In the genomic region with DNA sequence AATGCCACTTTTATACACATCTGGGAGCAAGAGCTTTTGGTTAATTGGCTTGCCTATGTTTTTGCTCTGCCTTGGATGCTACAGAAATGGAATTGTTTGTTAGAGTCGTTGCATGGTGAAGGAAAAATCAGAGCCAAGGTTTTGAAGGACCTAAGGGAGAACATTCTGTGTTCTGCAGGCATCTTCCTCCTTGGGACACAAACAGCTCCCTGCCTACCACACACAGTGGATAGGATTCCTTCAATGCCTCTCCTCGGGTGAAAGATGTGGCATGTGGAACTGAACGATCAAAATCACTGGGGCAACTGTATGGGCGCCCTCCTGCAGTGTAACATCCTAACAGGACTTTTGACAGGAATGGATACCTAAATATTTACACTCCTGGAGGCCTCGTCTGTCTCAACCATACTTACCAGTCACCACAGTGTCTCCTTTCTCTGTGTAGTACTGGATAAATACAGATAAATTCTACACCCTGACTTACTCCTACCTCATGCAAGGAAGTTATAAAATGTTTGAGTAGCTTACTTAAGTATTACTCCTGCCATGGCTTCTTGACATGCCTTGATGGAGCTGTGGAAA, we compare ENCODE assay signal across 29 cellular contexts.
A peak's percentile ranks its signal among the peaks of the same experiment; 100 is the strongest.
DNase-seq lines count a peak whose midpoint lies in the region; ATAC-seq, FAIRE-seq and TF ChIP-seq lines count a peak whose summit lies in the region.
"Had no signal": no experiment of that assay in that cellular context is flagged by ENCODE, and none has a peak within 500 bp of the region (broad histone marks: within the 10 kb centered on the region; RNA-seq: fewer than 3 reads in every experiment).

No MANE protein-coding gene starts in this region.

- H3K4me1 ChIP-seq in HepG2 (ENCODE audit: insufficient read depth, low read length) (peaks cover 60% of the 10 kb centered on the region), right lobe of liver (peaks cover 0 to 13% (median 2%) of the 10 kb centered on the region in 4 donors), rectal smooth muscle tissue (ENCODE audit: control insufficient read depth, insufficient read depth, low read length) (peaks cover 28% of the 10 kb centered on the region), aorta (ENCODE audit: control insufficient read depth in 1 of 2, insufficient read depth in 2 of 2, low read length in 2 of 2) (peaks cover 6 to 13% of the 10 kb centered on the region in 2 donors)

- ATAC-seq in activated CD4-positive, alpha-beta T cell treated with anti-CD3 and anti-CD28 coated beads for 36 hours = no peak
- ATAC-seq in HepG2 = peak; percentile 89
- no peak for ATAC-seq in right lobe of liver
- ATAC-seq in aorta (ENCODE audit: low FRiP score) = peak; percentile 41
- ATAC-seq in GM18502 (IDR thresholded peaks at IDR 0.05; ENCODE audit: poor library complexity, unreplicated experiment) = no peak
- no peak for ATAC-seq in HG03439 (IDR thresholded peaks at IDR 0.05; ENCODE audit: unreplicated experiment)
- ATAC-seq: pancreas, PC-3 had no signal

- TF ChIP-seq CTCF in HepG2 (CRISPR knock-in tag; IDR thresholded peaks at IDR 0.05) (no peak), right lobe of liver (IDR thresholded peaks at IDR 0.05) (no peak)

- H4K20me1 ChIP-seq in HepG2 (ENCODE audit: insufficient read depth, low read length) = no peaks in the 10 kb centered on the region; the same call in 1 of the 2 replicates

- peaks cover 17% of the 10 kb centered on the region for H3K36me3 Mint-ChIP-seq in activated CD4-positive, alpha-beta T cell treated with anti-CD3 and anti-CD28 coated beads for 36 hours (ENCODE audit: low read depth)

- no TSS peak for BruUV-seq in HepG2 (replicated peaks; lab: Mats Ljungman, UMichigan)

- intact Hi-C loops in activated CD4-positive, alpha-beta T cell treated with anti-CD3 and anti-CD28 coated beads for 36 hours (cut with DNase I, micrococcal nuclease) = loop anchor here (1.0 to 10.0 kb wide), 9 partner anchors 30 to 660 kb away; a partner anchor contains a TSS
- intact Hi-C loops in HepG2 (cut with micrococcal nuclease; ENCODE audit: unreplicated experiment) (no loop called here), right lobe of liver (cut with DNase I) (no loop called here), aorta (cut with DNase I) (no loop called here)

- no peak overlapping the region for H3K4me3 ChIP-seq in HepG2 (replicated peaks in 1 of 3; ENCODE audit: insufficient read depth in 1 of 3, low read depth in 2 of 3, low read length in 3 of 3)
- no peak overlapping the region for H3K4me3 ChIP-seq in right lobe of liver
- no peak overlapping the region for H3K4me3 ChIP-seq in rectal smooth muscle tissue (ENCODE audit: low read length)
- H3K4me3 ChIP-seq in aorta (ENCODE audit: low read length in 2 of 2) = no peak overlapping the region
- H3K4me3 ChIP-seq: BLaER1 treated with 17β-estradiol and CSF1 and Interleukin-3, amounts not matched to agents 10 nM and 100 nM; MG63; pancreas; SK-N-MC; upper lobe of right lung had no signal

- H3K9me3 ChIP-seq in HepG2 (ENCODE audit: low read length) = no peaks in the 10 kb centered on the region
- no peaks in the 10 kb centered on the region for H3K9me3 ChIP-seq in right lobe of liver
- no peaks in the 10 kb centered on the region for H3K9me3 ChIP-seq in aorta (ENCODE audit: control insufficient read depth, low read length)
- H3K9me3 ChIP-seq: pancreas, upper lobe of right lung had no signal

- no peak overlapping the region for H2AFZ ChIP-seq in HepG2 (ENCODE audit: low read length)

- no peaks in the 10 kb centered on the region for H3K27me3 ChIP-seq in HepG2 (ENCODE audit: control insufficient read depth in 1 of 2, insufficient read depth in 2 of 2, low read length in 2 of 2)
- H3K27me3 ChIP-seq in right lobe of liver = no peaks in the 10 kb centered on the region
- H3K27me3 ChIP-seq in rectal smooth muscle tissue (ENCODE audit: control insufficient read depth, insufficient read depth, low read length) = no peaks in the 10 kb centered on the region
- no peaks in the 10 kb centered on the region for H3K27me3 ChIP-seq in aorta (ENCODE audit: control insufficient read depth in 1 of 2, insufficient read depth in 2 of 2, low read length in 1 of 2)
- H3K27me3 ChIP-seq: BLaER1 treated with 17β-estradiol and CSF1 and Interleukin-3, amounts not matched to agents 10 nM and 100 nM; MG63; pancreas; upper lobe of right lung had no signal

- peak overlapping the region; percentile 93 for H3K27ac Mint-ChIP-seq in activated CD4-positive, alpha-beta T cell treated with anti-CD3 and anti-CD28 coated beads for 36 hours
- H3K27ac Mint-ChIP-seq: activated B cell treated with CpG ODN at 0.5 μM for 24 hours, immature natural killer cell had no signal

- TF ChIP-seq POLR2A in HepG2 (IDR thresholded peaks at IDR 0.05; ENCODE audit: insufficient read depth in 1 of 2, low read depth in 2 of 2, low read length in 2 of 2) (no peak), right lobe of liver (IDR thresholded peaks at IDR 0.05) (no peak)

- H3K79me2 ChIP-seq in HepG2 (ENCODE audit: insufficient read depth, low read length) = peaks cover 11% of the 10 kb centered on the region

- 31% methylated on average over 5 of the region's 5 CpGs for WGBS in HepG2 (ENCODE audit: low lambda C conversion rate)
- WGBS in right lobe of liver (ENCODE audit: insufficient coverage, low coverage, low lambda C conversion rate, missing lambda C conversion rate) = 74% methylated on average over 2 of the region's 5 CpGs
- WGBS in aorta, 2 donors = 37 to 43% methylated on average over 5 of the region's 5 CpGs

- no peak overlapping the region for H3K4me2 ChIP-seq in HepG2 (ENCODE audit: low read depth, low read length)
- H3K4me2 ChIP-seq: BLaER1 treated with 17β-estradiol and CSF1 and Interleukin-3, amounts not matched to agents 10 nM and 100 nM had no signal

- peaks cover 50% of the 10 kb centered on the region for H3K4me1 Mint-ChIP-seq in activated CD4-positive, alpha-beta T cell treated with anti-CD3 and anti-CD28 coated beads for 36 hours

- H3K36me3 ChIP-seq in HepG2 (replicated peaks in 1 of 2; ENCODE audit: control insufficient read depth in 1 of 2, insufficient read depth in 2 of 2, low read length in 2 of 2) (no peaks in the 10 kb centered on the region; a peak in 1 of 5 replicates), right lobe of liver (no peaks in the 10 kb centered on the region), rectal smooth muscle tissue (ENCODE audit: control insufficient read depth, insufficient read depth, low read length) (no peaks in the 10 kb centered on the region), aorta (ENCODE audit: control insufficient read depth in 1 of 2, insufficient read depth in 2 of 2, low read length in 1 of 2) (peaks cover 0 to 5% of the 10 kb centered on the region in 2 donors)
- H3K36me3 ChIP-seq: pancreas, upper lobe of right lung had no signal

- no peak for DNase-seq in activated CD4-positive, alpha-beta T cell treated with anti-CD3 and anti-CD28 coated beads for 36 hours
- no peak for DNase-seq in activated CD4-positive, alpha-beta T cell treated with anti-CD3 and anti-CD28 coated beads, Interleukin-2, amount 50 U/mL, for 1 hour
- DNase-seq in HepG2 (ENCODE audit: low spot score) (peak; percentile 37), right lobe of liver (no peak), aorta (no peak)
- DNase-seq: activated B cell treated with CpG ODN at 0.5 μM for 24 hours; activated gamma-delta T cell treated with Interleukin-2 at 50 U/mL for 16 hours; DMS153; effector CD4-positive, alpha-beta T cell; H7; immature natural killer cell; KG1; left colon; MG63; NCI-H1105; NCI-H1930; pancreas; PC-3; T-helper 1 cell; upper lobe of right lung had no signal

- CTCF ChIA-PET in activated CD4-positive, alpha-beta T cell treated with anti-CD3 and anti-CD28 coated beads for 36 hours (lab: Charles Lee) = interaction anchor here (0.7 to 3.1 kb wide), 10 partner anchors 9 to 660 kb away, joined by 3 to 21 read pairs (median 4); a partner anchor contains a TSS
- CTCF ChIA-PET in HepG2 (lab: Yijun Ruan, JAX; ENCODE audit: low intra/inter-chr PET ratio, low total read pairs) = no interaction called here

- POLR2A ChIA-PET in activated CD4-positive, alpha-beta T cell treated with anti-CD3 and anti-CD28 coated beads for 36 hours (lab: Charles Lee) = interaction anchor here (0.7 to 2.1 kb wide), 9 partner anchors 30 to 517 kb away, joined by 3 to 9 read pairs (median 5); a partner anchor contains a TSS
- POLR2A ChIA-PET in HepG2 (lab: Yijun Ruan, JAX) = interaction anchor here (1.3 kb wide), 1 partner anchor 40 kb away, joined by 3 read pairs; no protein-coding TSS in a partner anchor

- no peak for TF ChIP-seq RAD21 in HepG2 (CRISPR knock-in tag; IDR thresholded peaks at IDR 0.05)

- in situ Hi-C loops in HepG2 (cut with HindIII; ENCODE audit: extremely low pct_ligation_motif_present, low pct_unique_long_range_greater_than_20kb) = no loop called here

- TF ChIP-seq EP300 in HepG2 (IDR thresholded peaks at IDR 0.05; ENCODE audit: low read depth in 2 of 2, low read length in 2 of 2) = no peak
- TF ChIP-seq EP300 in HepG2 (CRISPR knock-in tag; IDR thresholded peaks at IDR 0.05; ENCODE audit: borderline replicate concordance) = no peak

- FAIRE-seq in HepG2 (lab: Jason Lieb, UNC) = no peak
- FAIRE-seq: bronchial epithelial cell, colon, HTR-8/SVneo, pancreas had no signal

- no peak overlapping the region for H3K4me3 Mint-ChIP-seq in activated CD4-positive, alpha-beta T cell treated with anti-CD3 and anti-CD28 coated beads for 36 hours
- H3K4me3 Mint-ChIP-seq: activated B cell treated with CpG ODN at 0.5 μM for 24 hours had no signal

- peaks cover 9% of the 10 kb centered on the region for H3K9me3 Mint-ChIP-seq in activated CD4-positive, alpha-beta T cell treated with anti-CD3 and anti-CD28 coated beads for 36 hours (ENCODE audit: low read depth)
- H3K9me3 Mint-ChIP-seq: activated B cell treated with CpG ODN at 0.5 μM for 24 hours, immature natural killer cell had no signal

- H3K27me3 Mint-ChIP-seq in activated CD4-positive, alpha-beta T cell treated with anti-CD3 and anti-CD28 coated beads for 36 hours = no peaks in the 10 kb centered on the region
- H3K27me3 Mint-ChIP-seq: activated B cell treated with CpG ODN at 0.5 μM for 24 hours had no signal

- H3K27ac ChIP-seq in HepG2 (ENCODE audit: extremely low read length, insufficient read depth, low read length) = no peak overlapping the region
- no peak overlapping the region for H3K27ac ChIP-seq in right lobe of liver
- peak overlapping the region; percentile 78 for H3K27ac ChIP-seq in rectal smooth muscle tissue (ENCODE audit: low read depth, low read length)
- H3K27ac ChIP-seq in aorta (ENCODE audit: low read depth in 1 of 2, low read length in 2 of 2) = peak overlapping the region; percentile 38 to 79
- H3K27ac ChIP-seq: 22Rv1; BLaER1 treated with 17β-estradiol and CSF1 and Interleukin-3, amounts not matched to agents 10 nM and 100 nM; pancreas; SK-N-MC; upper lobe of right lung had no signal

- H3K9ac ChIP-seq in HepG2 (ENCODE audit: insufficient read depth, low read depth, low read length) (no peak overlapping the region), rectal smooth muscle tissue (ENCODE audit: low read length) (no peak overlapping the region)
- H3K9ac ChIP-seq: BLaER1 treated with 17β-estradiol and CSF1 and Interleukin-3, amounts not matched to agents 10 nM and 100 nM had no signal

TF ChIP-seq in HepG2, 621 proteins besides CTCF, POLR2A, EP300 and RAD21 (continues in another document):
- TF ChIP-seq FOXA3 (CRISPR knock-in tag; IDR thresholded peaks at IDR 0.05) = 0 out of 2 replicates have a peak, but pooled peaks have one; percentile 24
- TF ChIP-seq ZNF562 (CRISPR knock-in tag; IDR thresholded peaks at IDR 0.05; ENCODE audit: borderline replicate concordance) = no peak

Comparison
In these comparisons a context has a peak if more than half of its experiments do, and no peak if none do; other contexts are left out.
1. ATAC-seq: peak in HepG2 (single experiment) and aorta (single experiment); none in activated CD4-positive, alpha-beta T cell treated with anti-CD3 and anti-CD28 coated beads for 36 hours (single experiment), right lobe of liver (0 of 4), GM18502 (single experiment) and HG03439 (single experiment).
2. H3K27ac ChIP-seq: peak in rectal smooth muscle tissue (single experiment) and aorta (2 of 2); none in HepG2 (single experiment) and right lobe of liver (0 of 3).
3. intact Hi-C loops: an anchor here in activated CD4-positive, alpha-beta T cell treated with anti-CD3 and anti-CD28 coated beads for 36 hours (1.0 to 10.0 kb wide); none called in HepG2, right lobe of liver and aorta.